14 cellular contexts compared by ENCODE assay signal in genomic region chr1:172269644-172270043, GRCh38.
DNase-seq lines count a peak whose midpoint lies in the region; ATAC-seq, FAIRE-seq and TF ChIP-seq lines count a peak whose summit lies in the region.
"Had no signal": no experiment of that assay in that cellular context is flagged by ENCODE, and none has a peak within 500 bp of the region (broad histone marks: within the 10 kb centered on the region; RNA-seq: fewer than 3 reads in every experiment).

No MANE protein-coding gene starts in this region.

- no peaks in the 10 kb centered on the region for H3K9me3 ChIP-seq in GM23248 (ENCODE audit: low read depth)
- H3K9me3 ChIP-seq: right atrium auricular region had no signal

- H4K20me1 ChIP-seq in GM23248 (ENCODE audit: insufficient read depth): no peaks in the 10 kb centered on the region

- H2AFZ ChIP-seq in GM23248: peak overlapping the region; percentile 58

- H3K4me1 ChIP-seq in GM23248 (ENCODE audit: insufficient read depth): peaks cover 63% of the 10 kb centered on the region
- H3K4me1 ChIP-seq: right atrium auricular region had no signal

- no peaks in the 10 kb centered on the region for H3K27me3 ChIP-seq in GM23248 (replicated peaks; ENCODE audit: insufficient read depth)
- H3K27me3 ChIP-seq in dorsolateral prefrontal cortex: no peaks in the 10 kb centered on the region
- H3K27me3 ChIP-seq: right atrium auricular region had no signal

- TF ChIP-seq CTCF in dorsolateral prefrontal cortex (IDR thresholded peaks at IDR 0.05 in 54 of 56, conservative IDR thresholded peaks at IDR 0.05 in 2 of 56; ENCODE audit: low read depth in 1 of 56, partially characterized antibody in 56 of 56): no peak

- peak overlapping the region; percentile 9; the same call in 1 of the 2 replicates for H3K9ac ChIP-seq in GM23248

- intact Hi-C loops in dorsolateral prefrontal cortex (cut with DNase I): no loop called here

- DNase-seq in GM23248 (peak; percentile 85), islet precursor cell (peak; percentile 53), dorsolateral prefrontal cortex (no peak)
- DNase-seq in activated CD4-positive, alpha-beta memory T cell treated with anti-CD3 and anti-CD28 coated beads, Interleukin-2, amount 10 ng/mL, durations not matched to agents 7 days and 5 days: no peak
- DNase-seq: CD8-positive, alpha-beta memory T cell; GOT3; head of caudate nucleus had no signal

- in situ Hi-C loops in GM23248 (cut with MboI): no loop called here

- peaks cover 36% of the 10 kb centered on the region for H3F3A ChIP-seq in GM23248 (ENCODE audit: insufficient read depth)

- no peaks in the 10 kb centered on the region for H3K9me2 ChIP-seq in GM23248 (ENCODE audit: insufficient read depth)

- CTCF ChIA-PET in activated CD4-positive, alpha-beta memory T cell treated with anti-CD3 and anti-CD28 coated beads, Interleukin-2, amount 10 ng/mL, durations not matched to agents 7 days and 5 days (lab: Charles Lee): interaction anchor here (0.7 to 1.7 kb wide), 7 partner anchors 12 to 267 kb away, joined by 3 to 4 read pairs (median 3); no protein-coding TSS in a partner anchor

- WGBS in GM23248 (ENCODE audit: low coverage in 1 of 2, low lambda C conversion rate in 2 of 2, missing lambda C conversion rate in 2 of 2), 2 experiments: 29 to 40% methylated on average over 3 of the region's 3 CpGs

- H3K27ac ChIP-seq in GM23248: peak overlapping the region; percentile 65
- H3K27ac ChIP-seq in dorsolateral prefrontal cortex: peak overlapping the region in 12 of 59 donors; percentile 1 to 67 (median 22)
- H3K27ac ChIP-seq: right atrium auricular region had no signal

- no peak overlapping the region for H3K4me3 Mint-ChIP-seq in activated CD4-positive, alpha-beta memory T cell treated with anti-CD3 and anti-CD28 coated beads, Interleukin-2, amount 10 ng/mL, durations not matched to agents 7 days and 5 days
- H3K4me3 Mint-ChIP-seq: CD8-positive, alpha-beta memory T cell had no signal

- peaks cover 8% of the 10 kb centered on the region for H3K36me3 Mint-ChIP-seq in activated CD4-positive, alpha-beta memory T cell treated with anti-CD3 and anti-CD28 coated beads, Interleukin-2, amount 10 ng/mL, durations not matched to agents 7 days and 5 days (ENCODE audit: low read depth)
- H3K36me3 Mint-ChIP-seq: activated naive CD4-positive, alpha-beta T cell treated with anti-CD3 and anti-CD28 coated beads, Interleukin-2, amount 50 U/mL, for 72 hours; CD8-positive, alpha-beta memory T cell had no signal

- FAIRE-seq in A204.1 (lab: Jason Lieb, UNC): peak; percentile 100
- FAIRE-seq: RCC 7860 had no signal

- no peak for ATAC-seq in activated CD4-positive, CD25-positive, alpha-beta regulatory T cell treated with anti-CD3 and anti-CD28 coated beads, Interleukin-2, amount 50 U/mL, for 24 hours
- no peak for ATAC-seq in GM18520 (IDR thresholded peaks at IDR 0.05; ENCODE audit: unreplicated experiment)
- no peak for ATAC-seq in GM19023 (IDR thresholded peaks at IDR 0.05; ENCODE audit: unreplicated experiment)

- H3K79me2 ChIP-seq in GM23248 (ENCODE audit: insufficient read depth): no peaks in the 10 kb centered on the region

- peaks cover 49% of the 10 kb centered on the region for H3K4me1 Mint-ChIP-seq in activated CD4-positive, alpha-beta memory T cell treated with anti-CD3 and anti-CD28 coated beads, Interleukin-2, amount 10 ng/mL, durations not matched to agents 7 days and 5 days

- no peaks in the 10 kb centered on the region for H3K9me3 Mint-ChIP-seq in activated CD4-positive, alpha-beta memory T cell treated with anti-CD3 and anti-CD28 coated beads, Interleukin-2, amount 10 ng/mL, durations not matched to agents 7 days and 5 days
- H3K9me3 Mint-ChIP-seq: activated naive CD4-positive, alpha-beta T cell treated with anti-CD3 and anti-CD28 coated beads, Interleukin-2, amount 50 U/mL, for 72 hours; CD8-positive, alpha-beta memory T cell had no signal

- H3K4me3 ChIP-seq in GM23248: peak overlapping the region; percentile 59
- H3K4me3 ChIP-seq in dorsolateral prefrontal cortex: no peak overlapping the region
- H3K4me3 ChIP-seq: right atrium auricular region had no signal

- POLR2A ChIA-PET in activated CD4-positive, alpha-beta memory T cell treated with anti-CD3 and anti-CD28 coated beads, Interleukin-2, amount 10 ng/mL, durations not matched to agents 7 days and 5 days (lab: Charles Lee): interaction anchor here (0.9 to 1.9 kb wide), 4 partner anchors 70 to 185 kb away, joined by 3 to 4 read pairs (median 4); no protein-coding TSS in a partner anchor

- peak overlapping the region; percentile 77 for H3K4me2 ChIP-seq in GM23248 (ENCODE audit: unreplicated experiment)

- no peaks in the 10 kb centered on the region for H3K27me3 Mint-ChIP-seq in activated CD4-positive, alpha-beta memory T cell treated with anti-CD3 and anti-CD28 coated beads, Interleukin-2, amount 10 ng/mL, durations not matched to agents 7 days and 5 days

- peak overlapping the region; percentile 71 for H3K27ac Mint-ChIP-seq in activated CD4-positive, alpha-beta memory T cell treated with anti-CD3 and anti-CD28 coated beads, Interleukin-2, amount 10 ng/mL, durations not matched to agents 7 days and 5 days
- H3K27ac Mint-ChIP-seq: activated naive CD4-positive, alpha-beta T cell treated with anti-CD3 and anti-CD28 coated beads, Interleukin-2, amount 50 U/mL, for 72 hours; CD8-positive, alpha-beta memory T cell had no signal

- no peaks in the 10 kb centered on the region for H3K36me3 ChIP-seq in GM23248 (ENCODE audit: low read depth)
- H3K36me3 ChIP-seq: right atrium auricular region had no signal

Comparison
In these comparisons a context has a peak if more than half of its experiments do, and no peak if none do; other contexts are left out.
1. DNase-seq: peak in GM23248 (single experiment) and islet precursor cell (single experiment); none in activated CD4-positive, alpha-beta memory T cell treated with anti-CD3 and anti-CD28 coated beads, Interleukin-2, amount 10 ng/mL, durations not matched to agents 7 days and 5 days (single experiment) and dorsolateral prefrontal cortex (0 of 10).